11 cellular contexts compared by ENCODE assay signal in genomic region chr20:64041040-64041780, GRCh38. TPM values are rescaled to one million over a fixed set of nuclear protein-coding genes. Genes with fewer than 3 reads are reported as not detected.
A peak's percentile ranks its signal among the peaks of the same experiment; 100 is the strongest.
DNase-seq lines count a peak whose midpoint lies in the region; ATAC-seq and TF ChIP-seq lines count a peak whose summit lies in the region.
"Had no signal": no experiment of that assay in that cellular context is flagged by ENCODE, and none has a peak within 500 bp of the region (broad histone marks: within the 10 kb centered on the region; RNA-seq: fewer than 3 reads in every experiment).

No MANE protein-coding gene starts in this region.

- no peaks in the 10 kb centered on the region for H3K36me3 ChIP-seq in gastrocnemius medialis

- peaks cover 5% of the 10 kb centered on the region for H3K27me3 Mint-ChIP-seq in activated CD4-positive, alpha-beta T cell treated with anti-CD3 and anti-CD28 coated beads, Interleukin-2, amount 10 ng/mL, durations not matched to agents 24 days and 14 days
- H3K27me3 Mint-ChIP-seq in activated naive CD8-positive, alpha-beta T cell treated with anti-CD3 and anti-CD28 coated beads, Interleukin-2, amount 10 ng/mL, durations not matched to agents 7 days and 5 days = peaks cover 5% of the 10 kb centered on the region

- peak overlapping the region in 2 of 4 donors; percentile 35 to 37 for H3K4me3 ChIP-seq in gastrocnemius medialis

- no peaks in the 10 kb centered on the region for H3K9me3 ChIP-seq in gastrocnemius medialis

- no peak for DNase-seq in activated CD4-positive, alpha-beta T cell treated with anti-CD3 and anti-CD28 coated beads, Interleukin-2, amount 10 ng/mL, durations not matched to agents 24 days and 14 days
- no peak for DNase-seq in activated CD4-positive, alpha-beta T cell treated with anti-CD3 and anti-CD28 coated beads for 48 hours
- peak; percentile 66 for DNase-seq in KBM-7
- peak; percentile 45 for DNase-seq in activated naive CD8-positive, alpha-beta T cell treated with anti-CD3 and anti-CD28 coated beads, Interleukin-2, amount 10 ng/mL, durations not matched to agents 7 days and 5 days
- DNase-seq in gastrocnemius medialis = no peak
- DNase-seq in activated effector memory CD4-positive, alpha-beta T cell treated with Interleukin-2 at 50 U/mL for 16 hours = no peak
- DNase-seq: hippocampal formation; stimulated activated CD4-positive, alpha-beta T cell treated with anti-CD3 and anti-CD28 coated beads, Interleukin-4, amount 100 ng/mL, for 4 hours had no signal

- peaks cover 3 to 21% of the 10 kb centered on the region in 2 donors for H3K4me1 ChIP-seq in gastrocnemius medialis

- peak overlapping the region; percentile 77 for H3K27ac Mint-ChIP-seq in activated CD4-positive, alpha-beta T cell treated with anti-CD3 and anti-CD28 coated beads, Interleukin-2, amount 10 ng/mL, durations not matched to agents 24 days and 14 days
- peak overlapping the region; percentile 79 for H3K27ac Mint-ChIP-seq in activated naive CD8-positive, alpha-beta T cell treated with anti-CD3 and anti-CD28 coated beads, Interleukin-2, amount 10 ng/mL, durations not matched to agents 7 days and 5 days

- TF ChIP-seq CTCF in gastrocnemius medialis (IDR thresholded peaks at IDR 0.05 in 4 of 5, conservative IDR thresholded peaks at IDR 0.05 in 1 of 5) = no peak

- in situ Hi-C loops in KBM-7 (cut with MboI; ENCODE audit: low pct_unique_long_range_greater_than_20kb, low sequenced_read_pairs) = no loop called here
- in situ Hi-C loops in gastrocnemius medialis (cut with MboI; ENCODE audit: low sequenced_read_pairs in 4 of 4) = no loop called here

- intact Hi-C loops in activated CD4-positive, alpha-beta T cell treated with anti-CD3 and anti-CD28 coated beads, Interleukin-2, amount 10 ng/mL, durations not matched to agents 24 days and 14 days (cut with micrococcal nuclease) = no loop called here
- intact Hi-C loops in gastrocnemius medialis (cut with DNase I; ENCODE audit: low total_unique reads) = no loop called here

- peaks cover 42% of the 10 kb centered on the region for H3K4me1 Mint-ChIP-seq in activated CD4-positive, alpha-beta T cell treated with anti-CD3 and anti-CD28 coated beads, Interleukin-2, amount 10 ng/mL, durations not matched to agents 24 days and 14 days
- peaks cover 40% of the 10 kb centered on the region for H3K4me1 Mint-ChIP-seq in activated naive CD8-positive, alpha-beta T cell treated with anti-CD3 and anti-CD28 coated beads, Interleukin-2, amount 10 ng/mL, durations not matched to agents 7 days and 5 days

- POLR2A ChIA-PET in activated naive CD8-positive, alpha-beta T cell treated with anti-CD3 and anti-CD28 coated beads, Interleukin-2, amount 10 ng/mL, durations not matched to agents 7 days and 5 days (lab: Charles Lee) = interaction anchor here (0.6 to 7.1 kb wide), 9 partner anchors 12 to 61 kb away, joined by 3 to 142 read pairs (median 6); partner anchors contain the start of genes PRPF6, SAMD10 and TCEA2

- no peaks in the 10 kb centered on the region for H3K36me3 Mint-ChIP-seq in activated CD4-positive, alpha-beta T cell treated with anti-CD3 and anti-CD28 coated beads, Interleukin-2, amount 10 ng/mL, durations not matched to agents 24 days and 14 days (ENCODE audit: low read depth)
- H3K36me3 Mint-ChIP-seq in activated naive CD8-positive, alpha-beta T cell treated with anti-CD3 and anti-CD28 coated beads, Interleukin-2, amount 10 ng/mL, durations not matched to agents 7 days and 5 days = peaks cover 1% of the 10 kb centered on the region

- H3K27ac ChIP-seq in gastrocnemius medialis = peak overlapping the region; percentile 54 to 76 (median 64)

- peaks cover 55 to 74% (median 63%) of the 10 kb centered on the region in 3 donors for H3K27me3 ChIP-seq in gastrocnemius medialis

- H3K9me3 Mint-ChIP-seq in activated CD4-positive, alpha-beta T cell treated with anti-CD3 and anti-CD28 coated beads, Interleukin-2, amount 10 ng/mL, durations not matched to agents 24 days and 14 days = no peaks in the 10 kb centered on the region
- H3K9me3 Mint-ChIP-seq in activated naive CD8-positive, alpha-beta T cell treated with anti-CD3 and anti-CD28 coated beads, Interleukin-2, amount 10 ng/mL, durations not matched to agents 7 days and 5 days = no peaks in the 10 kb centered on the region

- peak overlapping the region; percentile 86 for H3K4me3 Mint-ChIP-seq in activated CD4-positive, alpha-beta T cell treated with anti-CD3 and anti-CD28 coated beads, Interleukin-2, amount 10 ng/mL, durations not matched to agents 24 days and 14 days
- H3K4me3 Mint-ChIP-seq in activated naive CD8-positive, alpha-beta T cell treated with anti-CD3 and anti-CD28 coated beads, Interleukin-2, amount 10 ng/mL, durations not matched to agents 7 days and 5 days = peak overlapping the region; percentile 57

- no peak for ATAC-seq in activated naive CD8-positive, alpha-beta T cell treated with anti-CD3 and anti-CD28 coated beads, Interleukin-2, amount 10 ng/mL, durations not matched to agents 7 days and 5 days (ENCODE audit: low read depth)
- ATAC-seq in gastrocnemius medialis = no peak
- no peak for ATAC-seq in HG03175 (IDR thresholded peaks at IDR 0.05; ENCODE audit: unreplicated experiment)
- ATAC-seq in HG03442 (IDR thresholded peaks at IDR 0.05; ENCODE audit: unreplicated experiment) = no peak

- TF ChIP-seq POLR2A in gastrocnemius medialis (IDR thresholded peaks at IDR 0.05) = no peak

RNA-seq across cellular contexts. Expression of gene C20orf204, which starts 5.2 kb away (rescaled TPM):
- total RNA-seq in activated CD4-positive, alpha-beta T cell treated with anti-CD3 and anti-CD28 coated beads, Interleukin-2, amount 10 ng/mL, durations not matched to agents 24 days and 14 days = 5.5 and 6.8 TPM in 2 replicates
- 1 to 10 TPM; 9.7 to 9.8 TPM for total RNA-seq in activated naive CD8-positive, alpha-beta T cell treated with anti-CD3 and anti-CD28 coated beads, Interleukin-2, amount 10 ng/mL, durations not matched to agents 7 days and 5 days
- under 1 TPM in 3 of 4 donors, not detected in 1; 0.16 to 0.66 (median 0.33) TPM for total RNA-seq in gastrocnemius medialis

RNA-seq across cellular contexts. Expression of gene SOX18, which starts 8.2 kb away (rescaled TPM):
- total RNA-seq in activated CD4-positive, alpha-beta T cell treated with anti-CD3 and anti-CD28 coated beads, Interleukin-2, amount 10 ng/mL, durations not matched to agents 24 days and 14 days = 0.84 and 0.92 TPM in 2 replicates
- under 1 TPM; 0.30 to 0.51 TPM for total RNA-seq in activated naive CD8-positive, alpha-beta T cell treated with anti-CD3 and anti-CD28 coated beads, Interleukin-2, amount 10 ng/mL, durations not matched to agents 7 days and 5 days
- 1 to 10 TPM; 2.9 to 6.5 (median 5.6) TPM for total RNA-seq in gastrocnemius medialis
- total RNA-seq: M059J had no signal

RNA-seq across cellular contexts. Expression of gene TCEA2, which starts 21.8 kb away (rescaled TPM):
- 35.4 and 36.8 TPM in 2 replicates for total RNA-seq in activated CD4-positive, alpha-beta T cell treated with anti-CD3 and anti-CD28 coated beads, Interleukin-2, amount 10 ng/mL, durations not matched to agents 24 days and 14 days
- total RNA-seq in activated naive CD8-positive, alpha-beta T cell treated with anti-CD3 and anti-CD28 coated beads, Interleukin-2, amount 10 ng/mL, durations not matched to agents 7 days and 5 days = 10 to 100 TPM; 65.3 to 74.9 TPM
- total RNA-seq in gastrocnemius medialis = 10 to 100 TPM in 1 of 4 donors, 1 to 10 TPM in 3; 8.4 to 21.0 (median 8.8) TPM

RNA-seq across cellular contexts. Expression of gene RGS19, which starts 38.1 kb away (rescaled TPM):
- total RNA-seq in activated CD4-positive, alpha-beta T cell treated with anti-CD3 and anti-CD28 coated beads, Interleukin-2, amount 10 ng/mL, durations not matched to agents 24 days and 14 days = 50.0 TPM in 2 replicates
- total RNA-seq in activated naive CD8-positive, alpha-beta T cell treated with anti-CD3 and anti-CD28 coated beads, Interleukin-2, amount 10 ng/mL, durations not matched to agents 7 days and 5 days = 100 to 1,000 TPM in 1 of 2 experiments, 10 to 100 TPM in 1; 95.1 to 106 TPM
- total RNA-seq in gastrocnemius medialis = 1 to 10 TPM in 3 of 4 donors, under 1 TPM in 1; 0.92 to 7.7 (median 3.5) TPM

RNA-seq across cellular contexts. Expression of gene OPRL1, which starts 38.7 kb away (rescaled TPM):
- 0.23 and 0.28 TPM in 2 replicates for total RNA-seq in activated CD4-positive, alpha-beta T cell treated with anti-CD3 and anti-CD28 coated beads, Interleukin-2, amount 10 ng/mL, durations not matched to agents 24 days and 14 days
- 1 to 10 TPM; 1.8 to 2.6 TPM for total RNA-seq in activated naive CD8-positive, alpha-beta T cell treated with anti-CD3 and anti-CD28 coated beads, Interleukin-2, amount 10 ng/mL, durations not matched to agents 7 days and 5 days
- under 1 TPM; 0.10 to 0.68 (median 0.15) TPM for total RNA-seq in gastrocnemius medialis

Comparison
In these comparisons a context has a peak if more than half of its experiments do, and no peak if none do; other contexts are left out.
1. DNase-seq: peak in KBM-7 (single experiment) and activated naive CD8-positive, alpha-beta T cell treated with anti-CD3 and anti-CD28 coated beads, Interleukin-2, amount 10 ng/mL, durations not matched to agents 7 days and 5 days (single experiment); none in activated CD4-positive, alpha-beta T cell treated with anti-CD3 and anti-CD28 coated beads, Interleukin-2, amount 10 ng/mL, durations not matched to agents 24 days and 14 days (single experiment), activated CD4-positive, alpha-beta T cell treated with anti-CD3 and anti-CD28 coated beads for 48 hours (single experiment), gastrocnemius medialis (0 of 2) and activated effector memory CD4-positive, alpha-beta T cell treated with Interleukin-2 at 50 U/mL for 16 hours (single experiment).